Comparison of ENCODE assay signal across 15 cellular contexts in the genomic region with DNA sequence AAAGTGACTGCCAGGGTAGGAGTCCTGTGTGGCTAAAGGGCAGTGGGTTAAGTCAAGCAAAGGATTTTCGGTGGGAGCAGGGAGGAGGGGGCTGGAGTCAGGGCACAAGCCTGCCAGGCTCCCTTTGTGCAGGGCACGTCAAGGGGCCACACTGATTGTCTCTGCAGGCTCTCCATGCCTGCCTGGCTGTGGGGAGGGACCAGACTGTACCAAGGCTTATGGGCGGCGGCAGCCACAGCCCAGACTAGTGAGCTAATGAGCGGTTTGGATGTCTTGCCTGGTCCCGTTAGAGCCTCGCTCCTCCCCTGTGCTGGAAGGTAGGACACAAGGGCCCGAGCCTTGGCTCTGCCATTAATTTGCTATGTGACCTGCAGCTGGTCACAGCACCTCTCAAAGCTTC. TPM values are rescaled to one million over a fixed set of nuclear protein-coding genes. Genes with fewer than 3 reads are reported as not detected.
"Had no signal": no experiment of that assay in that cellular context is flagged by ENCODE, and none has a peak within 500 bp of the region (broad histone marks: within the 10 kb centered on the region; RNA-seq: fewer than 3 reads in every experiment).

No MANE protein-coding gene starts in this region.

RNA-seq across cellular contexts. Expression of gene LGALS9B, which starts 25.6 kb away (rescaled TPM):
- total RNA-seq: cerebellum, dermis blood vessel endothelial cell, dorsolateral prefrontal cortex, endothelial cell of umbilical vein, epithelial cell of proximal tubule, frontal cortex, gastroesophageal sphincter, hepatocyte, kidney, left lobe of liver, left ventricle myocardium inferior, liver, mammary epithelial cell, myocyte had no signal
- polyA plus RNA-seq: endothelial cell of umbilical vein, heart left ventricle, hepatocyte, liver, mammary epithelial cell had no signal
